Comparison of ENCODE assay signal across 21 cellular contexts in the genomic region with DNA sequence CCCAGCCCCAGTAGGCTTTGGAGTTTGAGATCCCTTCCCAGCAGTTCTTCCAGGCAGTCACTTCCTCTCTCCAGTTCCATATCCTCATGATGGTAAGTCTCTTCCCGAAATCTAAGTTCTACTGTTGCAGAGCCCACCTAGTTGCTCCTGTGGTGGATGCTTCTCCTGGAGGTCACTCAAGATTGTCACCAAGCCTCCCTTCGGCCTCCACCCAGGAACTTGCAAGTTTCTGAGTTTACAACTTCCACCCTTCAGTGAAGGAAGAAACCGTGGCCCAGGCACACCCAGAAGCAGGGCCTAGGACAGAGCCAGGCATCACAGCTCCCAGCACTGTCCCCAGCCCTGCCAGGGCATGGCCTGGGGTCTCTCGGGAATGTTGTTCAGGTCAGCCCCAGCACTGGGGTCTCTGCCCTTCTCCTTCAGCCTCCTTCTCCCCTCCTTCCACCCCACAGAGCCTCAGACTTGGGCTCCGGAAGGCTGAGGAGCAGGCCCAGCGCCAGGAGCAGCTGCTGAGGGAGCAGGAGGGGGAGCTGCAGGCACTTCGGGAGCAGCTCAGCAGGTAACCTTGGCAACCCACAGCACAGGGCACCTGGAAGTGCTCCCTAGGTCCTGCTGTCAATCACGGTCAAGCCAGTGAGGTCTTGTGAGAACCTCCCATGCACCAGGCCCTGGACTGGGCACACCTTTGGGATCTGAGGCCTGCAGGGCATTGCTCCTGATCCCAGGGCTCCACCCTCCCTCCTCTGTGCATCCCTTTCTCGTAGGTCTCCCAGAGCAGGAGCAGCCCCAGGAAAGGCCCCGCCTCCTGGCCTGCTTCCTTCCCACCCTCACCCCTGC. TPM values are rescaled to one million over a fixed set of nuclear protein-coding genes. Genes with fewer than 3 reads are reported as not detected.
"Had no signal": no experiment of that assay in that cellular context is flagged by ENCODE, and none has a peak within 500 bp of the region (broad histone marks: within the 10 kb centered on the region; RNA-seq: fewer than 3 reads in every experiment).

No MANE protein-coding gene starts in this region.

- H3K27ac Mint-ChIP-seq: activated CD4-positive, alpha-beta memory T cell treated with anti-CD3 and anti-CD28 coated beads for 36 hours; brain; T-helper 2 cell treated with Interferon-gamma antibody and Interleukin-4, amounts not matched to agents 5 μg/mL and 100 μg/mL, for 36 hours had no signal

- H3K4me3 ChIP-seq: mucosa of descending colon, smooth muscle cell, transverse colon had no signal

- H3K27ac ChIP-seq: transverse colon had no signal

- H3K4me1 ChIP-seq: transverse colon had no signal

- H3K9me3 Mint-ChIP-seq: activated CD4-positive, alpha-beta memory T cell treated with anti-CD3 and anti-CD28 coated beads for 36 hours; activated naive CD4-positive, alpha-beta T cell treated with anti-CD3 and anti-CD28 coated beads, Interleukin-2, amount 50 U/mL, for 72 hours; activated T-cell treated with anti-CD3 and anti-CD28 coated beads, Interleukin-2, amount 50 U/mL, for 4 hours; central memory CD8-positive, alpha-beta T cell; T-helper 2 cell treated with Interferon-gamma antibody and Interleukin-4, amounts not matched to agents 5 μg/mL and 100 μg/mL, for 36 hours had no signal

- ATAC-seq: activated naive CD4-positive, alpha-beta T cell treated with anti-CD3 and anti-CD28 coated beads, Interleukin-2, amount 50 U/mL, for 72 hours; activated T-cell treated with anti-CD3 and anti-CD28 coated beads, Interleukin-2, amount 50 U/mL, for 4 hours; left cardiac atrium; mucosa of descending colon; naive thymus-derived CD8-positive, alpha-beta T cell had no signal

- H3K4me3 Mint-ChIP-seq: activated CD4-positive, alpha-beta memory T cell treated with anti-CD3 and anti-CD28 coated beads for 36 hours; activated T-cell treated with anti-CD3 and anti-CD28 coated beads, Interleukin-2, amount 50 U/mL, for 4 hours; brain; central memory CD8-positive, alpha-beta T cell; immature natural killer cell; naive thymus-derived CD8-positive, alpha-beta T cell; T-helper 2 cell treated with Interferon-gamma antibody and Interleukin-4, amounts not matched to agents 5 μg/mL and 100 μg/mL, for 36 hours had no signal

- H3K36me3 Mint-ChIP-seq: activated CD4-positive, alpha-beta memory T cell treated with anti-CD3 and anti-CD28 coated beads for 36 hours; activated naive CD4-positive, alpha-beta T cell treated with anti-CD3 and anti-CD28 coated beads, Interleukin-2, amount 50 U/mL, for 72 hours; brain; immature natural killer cell; naive thymus-derived CD8-positive, alpha-beta T cell had no signal

- H3K4me2 ChIP-seq: smooth muscle cell had no signal

- H3K36me3 ChIP-seq: transverse colon had no signal

- H3K27me3 ChIP-seq: transverse colon had no signal

- DNase-seq: activated CD4-positive, alpha-beta memory T cell treated with anti-CD3 and anti-CD28 coated beads for 36 hours; activated CD4-positive, alpha-beta T cell treated with anti-CD3 and anti-CD28 coated beads for 1 hour; activated effector memory CD4-positive, alpha-beta T cell treated with anti-CD3 and anti-CD28 coated beads, Interleukin-2, amount 50 U/mL, for 16 hours; activated T-cell treated with anti-CD3 and anti-CD28 coated beads, Interleukin-2, amount 50 U/mL, for 4 hours; amniotic stem cell; cortex of kidney; effector memory CD4-positive, alpha-beta T cell; hippocampal formation; immature natural killer cell; left cardiac atrium; mucosa of descending colon; naive thymus-derived CD8-positive, alpha-beta T cell; transverse colon had no signal

- H3K4me1 Mint-ChIP-seq: brain; central memory CD8-positive, alpha-beta T cell had no signal

- H3K9me3 ChIP-seq: mucosa of descending colon, transverse colon had no signal

RNA-seq across cellular contexts. Expression of gene RUFY4, which starts 7.1 kb away (rescaled TPM):
- total RNA-seq: epithelial cell of proximal tubule, glomerular endothelial cell, left cardiac atrium, lung microvascular endothelial cell, mucosa of descending colon, smooth muscle cell had no signal

RNA-seq across cellular contexts. Expression of gene CXCR2, which starts 49.6 kb away (rescaled TPM):
- total RNA-seq: activated CD4-positive, alpha-beta memory T cell treated with anti-CD3 and anti-CD28 coated beads for 36 hours; activated T-cell treated with anti-CD3 and anti-CD28 coated beads, Interleukin-2, amount 50 U/mL, for 4 hours; epithelial cell of proximal tubule; glomerular endothelial cell; lung microvascular endothelial cell; naive thymus-derived CD8-positive, alpha-beta T cell; smooth muscle cell; transverse colon had no signal
